In the genomic region with DNA sequence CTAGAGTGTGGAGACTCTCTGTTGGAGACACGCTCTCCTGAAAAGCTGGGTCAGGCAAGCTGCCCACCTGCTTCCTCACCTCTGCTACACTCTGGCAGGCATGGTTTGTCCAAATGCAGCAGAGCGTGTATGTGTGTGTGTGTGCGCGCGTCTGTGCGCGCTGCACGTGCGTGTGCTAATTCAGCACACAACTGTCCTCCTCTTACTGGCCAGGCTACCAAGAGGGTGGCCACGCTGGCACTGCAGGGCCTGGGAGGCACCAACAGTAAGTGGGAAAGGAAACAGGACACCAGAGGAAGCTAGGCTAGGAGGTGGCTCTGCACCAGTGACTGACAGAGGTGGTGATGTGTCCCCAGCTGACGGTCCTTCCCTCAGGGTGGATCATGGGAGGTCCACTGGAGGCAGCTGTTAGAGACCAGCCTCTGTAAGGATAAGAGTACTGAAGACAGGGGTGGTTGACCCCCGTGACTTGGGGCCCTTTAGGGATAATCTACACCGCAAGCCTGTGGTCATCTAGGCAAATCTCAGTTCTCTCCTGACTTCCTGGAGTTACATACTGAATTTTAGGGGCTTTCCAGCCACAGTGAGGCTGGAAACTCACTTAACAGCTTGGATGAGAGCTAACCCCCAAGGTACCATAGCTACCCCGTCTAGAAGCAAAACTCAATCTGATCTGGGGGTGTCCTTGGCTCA, we compare ENCODE assay signal across 9 cellular contexts. TPM values are rescaled to one million over a fixed set of nuclear protein-coding genes. Genes with fewer than 3 reads are reported as not detected.
A peak's percentile ranks its signal among the peaks of the same experiment; 100 is the strongest.
DNase-seq lines count a peak whose midpoint lies in the region; ATAC-seq, FAIRE-seq and TF ChIP-seq lines count a peak whose summit lies in the region.
"Had no signal": no experiment of that assay in that cellular context is flagged by ENCODE, and none has a peak within 500 bp of the region (broad histone marks: within the 10 kb centered on the region; RNA-seq: fewer than 3 reads in every experiment).

No MANE protein-coding gene starts in this region.

- RAD21 ChIA-PET in GM12878 (lab: Charles Lee; ENCODE audit: unreplicated experiment): interaction anchor here (1.2 to 1.3 kb wide), 3 partner anchors 9 to 106 kb away, joined by 3 to 5 read pairs (median 5); a partner anchor contains a TSS

- ATAC-seq in HG02973 (IDR thresholded peaks at IDR 0.05; ENCODE audit: unreplicated experiment) (peak; percentile 45), GM12878 (peak; percentile 86)
- ATAC-seq in activated naive CD8-positive, alpha-beta T cell treated with anti-CD3 and anti-CD28 coated beads, Interleukin-2, amount 50 U/mL, for 24 hours: no peak

- intact Hi-C loops in GM12878 (cut with micrococcal nuclease; ENCODE audit: unreplicated experiment): no loop called here

- H3F3A ChIP-seq in DOHH2 (ENCODE audit: control insufficient read depth, insufficient read depth): no peaks in the 10 kb centered on the region

- peak overlapping the region; percentile 70 for H2AFZ ChIP-seq in GM12878 (ENCODE audit: control insufficient read depth, low read depth, low read length)

- H3K4me2 ChIP-seq in DOHH2 (ENCODE audit: low read length) (peak overlapping the region; percentile 8; the same call in 1 of the 2 replicates), GM12878 (ENCODE audit: control insufficient read depth, insufficient read depth) (peak overlapping the region; percentile 86)

- WGBS in GM12878 (ENCODE audit: insufficient coverage, insufficient replicate concordance, low lambda C conversion rate, missing lambda C conversion rate): 1% methylated on average over 14 of the region's 14 CpGs

- peak; percentile 32 to 43; a peak in 1 of 4 replicates for TF ChIP-seq EP300 in GM12878 (IDR thresholded peaks at IDR 0.05; ENCODE audit: borderline replicate concordance in 1 of 2, control insufficient read depth in 1 of 2, low read depth in 2 of 2, low read length in 2 of 2)

- TF ChIP-seq CTCF in DOHH2 (IDR thresholded peaks at IDR 0.05; ENCODE audit: low read depth, low read length, poor library complexity, severe bottlenecking): no peak
- TF ChIP-seq CTCF in GM12878 (IDR thresholded peaks at IDR 0.05 in 2 of 3, conservative IDR thresholded peaks at IDR 0.05 in 1 of 3; ENCODE audit: control insufficient read depth in 2 of 3, extremely low read depth in 1 of 3, insufficient read depth in 1 of 3, low read depth in 3 of 3, low read length in 3 of 3): no peak
- TF ChIP-seq CTCF in right atrium auricular region (IDR thresholded peaks at IDR 0.05): no peak

- DNase-seq in GM19240 (ENCODE audit: insufficient read length, low spot score): peak; percentile 58
- DNase-seq in GM12878 (ENCODE audit: low read depth, low spot score): peak; percentile 60
- no peak for DNase-seq in activated naive CD8-positive, alpha-beta T cell treated with anti-CD3 and anti-CD28 coated beads, Interleukin-2, amount 50 U/mL, for 24 hours
- DNase-seq in stimulated activated CD8-positive, alpha-beta memory T cell treated with anti-CD3 and anti-CD28 coated beads, Interleukin-4, amount 100 ng/mL, for 48 hours: no peak
- DNase-seq in DMS 273 (lab: John Stamatoyannopoulos, UW; ENCODE audit: unreplicated experiment): no peak
- DNase-seq in right atrium auricular region (ENCODE audit: low spot score): no peak
- DNase-seq: activated naive CD4-positive, alpha-beta T cell treated with anti-CD3 and anti-CD28 coated beads, Interleukin-2, amount 10 ng/mL, durations not matched to agents 7 days and 5 days had no signal

- no peaks in the 10 kb centered on the region for H3K27me3 Mint-ChIP-seq in activated naive CD8-positive, alpha-beta T cell treated with anti-CD3 and anti-CD28 coated beads, Interleukin-2, amount 50 U/mL, for 24 hours

- H3K9ac ChIP-seq in GM12878 (ENCODE audit: control insufficient read depth, insufficient read depth, low read length): peak overlapping the region; percentile 11; the same call in 1 of the 2 replicates

- H3K27ac ChIP-seq in DOHH2 (ENCODE audit: low read depth, low read length) (no peak overlapping the region), GM12878 (ENCODE audit: control insufficient read depth, insufficient read depth) (peak overlapping the region; percentile 70), right atrium auricular region (no peak overlapping the region)

- H3K4me1 ChIP-seq in DOHH2 (ENCODE audit: control insufficient read depth, low read length) (peaks cover 33% of the 10 kb centered on the region), GM12878 (ENCODE audit: control insufficient read depth, insufficient read depth, low read length) (peaks cover 31% of the 10 kb centered on the region), right atrium auricular region (no peaks in the 10 kb centered on the region)

- POLR2A ChIA-PET in GM12878 (lab: Charles Lee): interaction anchor here (1.1 to 2.8 kb wide), 4 partner anchors 10 to 50 kb away, joined by 3 to 14 read pairs (median 6); a partner anchor contains a TSS

- CTCF ChIA-PET in GM12878 (lab: Yijun Ruan, JAX): interaction anchor here (0.5 to 1.4 kb wide), 7 partner anchors 16 to 318 kb away, joined by 3 to 5 read pairs (median 3); a partner anchor contains a TSS

- H3K9me3 ChIP-seq in DOHH2 (ENCODE audit: control insufficient read depth, insufficient read depth, low read length): no peaks in the 10 kb centered on the region
- no peaks in the 10 kb centered on the region for H3K9me3 ChIP-seq in GM12878 (replicated peaks; ENCODE audit: control insufficient read depth, insufficient read depth, low read length)
- no peaks in the 10 kb centered on the region for H3K9me3 ChIP-seq in right atrium auricular region

- no peak for TF ChIP-seq POLR2A in GM12878 (IDR thresholded peaks at IDR 0.05; ENCODE audit: low read depth, low read length)

- H3K27ac Mint-ChIP-seq in activated naive CD8-positive, alpha-beta T cell treated with anti-CD3 and anti-CD28 coated beads, Interleukin-2, amount 50 U/mL, for 24 hours: no peak overlapping the region
- H3K27ac Mint-ChIP-seq: activated naive CD4-positive, alpha-beta T cell treated with anti-CD3 and anti-CD28 coated beads, Interleukin-2, amount 10 ng/mL, durations not matched to agents 7 days and 5 days had no signal

- H3K4me3 ChIP-seq in DOHH2 (ENCODE audit: low read length) (no peak overlapping the region), GM12878 (0 out of 2 replicates have a peak overlapping the region, but pooled peaks have one; percentile 17), right atrium auricular region (no peak overlapping the region)

- no peaks in the 10 kb centered on the region for H3K36me3 Mint-ChIP-seq in activated naive CD8-positive, alpha-beta T cell treated with anti-CD3 and anti-CD28 coated beads, Interleukin-2, amount 50 U/mL, for 24 hours (ENCODE audit: low read depth)
- H3K36me3 Mint-ChIP-seq: activated naive CD4-positive, alpha-beta T cell treated with anti-CD3 and anti-CD28 coated beads, Interleukin-2, amount 10 ng/mL, durations not matched to agents 7 days and 5 days had no signal

- H3K4me1 Mint-ChIP-seq in activated naive CD8-positive, alpha-beta T cell treated with anti-CD3 and anti-CD28 coated beads, Interleukin-2, amount 50 U/mL, for 24 hours: peaks cover 2% of the 10 kb centered on the region
- H3K4me1 Mint-ChIP-seq: activated naive CD4-positive, alpha-beta T cell treated with anti-CD3 and anti-CD28 coated beads, Interleukin-2, amount 10 ng/mL, durations not matched to agents 7 days and 5 days had no signal

- no peak for TF ChIP-seq RAD21 in GM12878 (IDR thresholded peaks at IDR 0.05; ENCODE audit: insufficient read depth, low read depth, low read length)

- BruUV-seq in GM12878 (replicated peaks; lab: Mats Ljungman, UMichigan): no TSS peak

- no peaks in the 10 kb centered on the region for H3K79me2 ChIP-seq in DOHH2 (ENCODE audit: control insufficient read depth, low read length)
- no peaks in the 10 kb centered on the region for H3K79me2 ChIP-seq in GM12878 (ENCODE audit: control insufficient read depth, insufficient read depth, low read length)

- no peaks in the 10 kb centered on the region for H3K9me2 ChIP-seq in DOHH2 (replicated peaks; ENCODE audit: control insufficient read depth, low read length)

- in situ Hi-C loops in GM12878 (cut with MboI): no loop called here

- H3K9me3 Mint-ChIP-seq in activated naive CD8-positive, alpha-beta T cell treated with anti-CD3 and anti-CD28 coated beads, Interleukin-2, amount 50 U/mL, for 24 hours: no peaks in the 10 kb centered on the region
- H3K9me3 Mint-ChIP-seq: activated naive CD4-positive, alpha-beta T cell treated with anti-CD3 and anti-CD28 coated beads, Interleukin-2, amount 10 ng/mL, durations not matched to agents 7 days and 5 days had no signal

- H3K27me3 ChIP-seq in DOHH2 (ENCODE audit: control insufficient read depth, low read length) (peaks cover 2% of the 10 kb centered on the region; the same call in 1 of the 2 replicates), GM12878 (replicated peaks in 1 of 2; ENCODE audit: control insufficient read depth in 2 of 2, insufficient read depth in 2 of 2, low read length in 1 of 2) (no peaks in the 10 kb centered on the region), right atrium auricular region (no peaks in the 10 kb centered on the region)

- SMC1A ChIA-PET in GM12878 (lab: Charles Lee; ENCODE audit: uncharacterized antibody, unreplicated experiment): interaction anchor here (1.0 to 3.2 kb wide), 8 partner anchors 10 to 153 kb away, joined by 3 to 11 read pairs (median 4); a partner anchor contains a TSS

- no peaks in the 10 kb centered on the region for H4K20me1 ChIP-seq in DOHH2 (ENCODE audit: control insufficient read depth, insufficient read depth, low read depth, low read length)
- H4K20me1 ChIP-seq in GM12878 (ENCODE audit: control insufficient read depth, insufficient read depth): no peaks in the 10 kb centered on the region

- H3K4me3 Mint-ChIP-seq in activated naive CD8-positive, alpha-beta T cell treated with anti-CD3 and anti-CD28 coated beads, Interleukin-2, amount 50 U/mL, for 24 hours: no peak overlapping the region
- H3K4me3 Mint-ChIP-seq: activated naive CD4-positive, alpha-beta T cell treated with anti-CD3 and anti-CD28 coated beads, Interleukin-2, amount 10 ng/mL, durations not matched to agents 7 days and 5 days had no signal

- H3K36me3 ChIP-seq in DOHH2 (ENCODE audit: control insufficient read depth, low read length) (no peaks in the 10 kb centered on the region), GM12878 (ENCODE audit: control insufficient read depth in 2 of 2, insufficient read depth in 2 of 2, low read length in 1 of 2) (no peaks in the 10 kb centered on the region), right atrium auricular region (peaks cover 12% of the 10 kb centered on the region)

- peak; percentile 93 for FAIRE-seq in GM12878 (lab: Jason Lieb, UNC)

RNA-seq across cellular contexts. Expression of a gene that starts 15.6 kb away (rescaled TPM):
- total RNA-seq in GM12878 (2013; cell fraction: nucleolus; rRNA removed): 20.3 and 23.0 TPM in 2 replicates
- total RNA-seq in GM12878 (2014; rRNA removed) (13.4 and 14.0 TPM in 2 replicates), GM12878 (2014; rRNA removed; fragmentation: Illumina TruSeq; extraction: Trizol) (13.0 and 13.9 TPM in 2 replicates), GM12878 (2021) (22.3 and 24.3 TPM in 2 replicates), right atrium auricular region (1 to 10 TPM; 8.6 to 9.6 TPM)
- 14.8 TPM for polyA plus RNA-seq in GM12878 (2011; ENCODE audit: low read depth)
- polyA plus RNA-seq in GM12878 (2011; rRNA removed) (25.1 and 26.3 TPM in 2 replicates), GM12878 (2014; fragmentation: Illumina TruSeq; extraction: Trizol) (29.7 and 44.0 TPM in 2 replicates), GM12878 (2014; fragmentation: Nextera tagmentation; extraction: Ambion mirVana) (1 to 10 TPM; 5.8 to 9.4 TPM), GM12878 (2014; rRNA removed) (18.9 and 19.7 TPM in 2 replicates), GM12878 (2016; fragmentation: Nextera tagmentation; extraction: Ambion mirVana) (10 to 100 TPM; 12.1 to 15.0 TPM)
- polyA plus RNA-seq in GM12878 (2011; cell fraction: cytosol; rRNA removed): 12.9 and 14.7 TPM in 2 replicates
- polyA plus RNA-seq in GM12878 (2011; cell fraction: nucleus; rRNA removed): 11.1 and 13.3 TPM in 2 replicates
- polyA plus RNA-seq in GM12878 (2012): 14.4 and 19.1 TPM in 2 replicates
- polyA minus RNA-seq in GM12878 (2011; rRNA and poly(A)+ RNA removed): 12.2 and 12.4 TPM in 2 replicates
- polyA minus RNA-seq in GM12878 (2011; cell fraction: cytosol; rRNA and poly(A)+ RNA removed): 4.5 and 6.9 TPM in 2 replicates
- 4.4 and 7.7 TPM in 2 replicates for polyA minus RNA-seq in GM12878 (2011; cell fraction: nucleus; rRNA and poly(A)+ RNA removed)

RNA-seq across cellular contexts. Expression of a gene that starts 29.4 kb away (rescaled TPM):
- 4.7 and 6.1 TPM in 2 replicates for total RNA-seq in GM12878 (2013; cell fraction: nucleolus; rRNA removed)
- total RNA-seq in GM12878 (2014; rRNA removed) (2.3 and 2.5 TPM in 2 replicates), GM12878 (2014; rRNA removed; fragmentation: Illumina TruSeq; extraction: Trizol) (0.83 and 1.0 TPM in 2 replicates), GM12878 (2021) (4.2 and 4.3 TPM in 2 replicates), right atrium auricular region (1 to 10 TPM; 3.0 to 6.0 TPM)
- 7.0 TPM for polyA plus RNA-seq in GM12878 (2011; ENCODE audit: low read depth)
- polyA plus RNA-seq in GM12878 (2011; rRNA removed) (0.46 and 1.2 TPM in 2 replicates), GM12878 (2014; fragmentation: Illumina TruSeq; extraction: Trizol) (0.87 and 1.1 TPM in 2 replicates), GM12878 (2014; fragmentation: Nextera tagmentation; extraction: Ambion mirVana) (under 1 TPM; 0.26 to 0.31 TPM), GM12878 (2014; rRNA removed) (2.2 TPM in 2 replicates), GM12878 (2016; fragmentation: Nextera tagmentation; extraction: Ambion mirVana) (1 to 10 TPM in 1 of 2 experiments, under 1 TPM in 1; 0.86 to 1.4 TPM)
- polyA plus RNA-seq in GM12878 (2011; cell fraction: cytosol; rRNA removed): 0.45 and 0.60 TPM in 2 replicates
- 3.1 and 3.4 TPM in 2 replicates for polyA plus RNA-seq in GM12878 (2011; cell fraction: nucleus; rRNA removed)
- 2.9 and 3.6 TPM in 2 replicates for polyA plus RNA-seq in GM12878 (2012)
- 0.44 and 0.82 TPM in 2 replicates for polyA minus RNA-seq in GM12878 (2011; rRNA and poly(A)+ RNA removed)
- 0.31 TPM in 1 of 2 replicates, not detected in the other for polyA minus RNA-seq in GM12878 (2011; cell fraction: cytosol; rRNA and poly(A)+ RNA removed)
- polyA minus RNA-seq in GM12878 (2011; cell fraction: nucleus; rRNA and poly(A)+ RNA removed): 0.57 and 0.97 TPM in 2 replicates

RNA-seq across cellular contexts. Expression of a gene that starts 50.1 kb away (rescaled TPM):
- total RNA-seq in GM12878 (2013; cell fraction: nucleolus; rRNA removed): 79.6 and 89.4 TPM in 2 replicates
- total RNA-seq in GM12878 (2014; rRNA removed) (84.2 and 85.2 TPM in 2 replicates), GM12878 (2014; rRNA removed; fragmentation: Illumina TruSeq; extraction: Trizol) (94.3 and 94.8 TPM in 2 replicates), GM12878 (2021) (71.0 and 83.1 TPM in 2 replicates), right atrium auricular region (100 to 1,000 TPM; 193 to 309 TPM)
- 103 TPM for polyA plus RNA-seq in GM12878 (2011; ENCODE audit: low read depth)
- polyA plus RNA-seq in GM12878 (2011; rRNA removed) (228 and 267 TPM in 2 replicates), GM12878 (2014; fragmentation: Illumina TruSeq; extraction: Trizol) (170 and 209 TPM in 2 replicates), GM12878 (2014; fragmentation: Nextera tagmentation; extraction: Ambion mirVana) (100 to 1,000 TPM; 197 to 222 TPM), GM12878 (2014; rRNA removed) (162 and 183 TPM in 2 replicates), GM12878 (2016; fragmentation: Nextera tagmentation; extraction: Ambion mirVana) (100 to 1,000 TPM; 132 to 147 TPM)
- 245 and 337 TPM in 2 replicates for polyA plus RNA-seq in GM12878 (2011; cell fraction: cytosol; rRNA removed)
- 129 and 179 TPM in 2 replicates for polyA plus RNA-seq in GM12878 (2011; cell fraction: nucleus; rRNA removed)
- polyA plus RNA-seq in GM12878 (2012): 125 and 129 TPM in 2 replicates
- 200 and 276 TPM in 2 replicates for polyA minus RNA-seq in GM12878 (2011; rRNA and poly(A)+ RNA removed)
- 51.3 and 73.5 TPM in 2 replicates for polyA minus RNA-seq in GM12878 (2011; cell fraction: cytosol; rRNA and poly(A)+ RNA removed)
- polyA minus RNA-seq in GM12878 (2011; cell fraction: nucleus; rRNA and poly(A)+ RNA removed): 32.9 and 53.5 TPM in 2 replicates

Comparison
In these comparisons a context has a peak if more than half of its experiments do, and no peak if none do; other contexts are left out.
1. DNase-seq: peak in GM19240 (single experiment) and GM12878 (single experiment); none in activated naive CD8-positive, alpha-beta T cell treated with anti-CD3 and anti-CD28 coated beads, Interleukin-2, amount 50 U/mL, for 24 hours (single experiment), stimulated activated CD8-positive, alpha-beta memory T cell treated with anti-CD3 and anti-CD28 coated beads, Interleukin-4, amount 100 ng/mL, for 48 hours (single experiment), DMS 273 (single experiment) and right atrium auricular region (single experiment).